Comparison of ENCODE assay signal across 16 cellular contexts in the genomic region with DNA sequence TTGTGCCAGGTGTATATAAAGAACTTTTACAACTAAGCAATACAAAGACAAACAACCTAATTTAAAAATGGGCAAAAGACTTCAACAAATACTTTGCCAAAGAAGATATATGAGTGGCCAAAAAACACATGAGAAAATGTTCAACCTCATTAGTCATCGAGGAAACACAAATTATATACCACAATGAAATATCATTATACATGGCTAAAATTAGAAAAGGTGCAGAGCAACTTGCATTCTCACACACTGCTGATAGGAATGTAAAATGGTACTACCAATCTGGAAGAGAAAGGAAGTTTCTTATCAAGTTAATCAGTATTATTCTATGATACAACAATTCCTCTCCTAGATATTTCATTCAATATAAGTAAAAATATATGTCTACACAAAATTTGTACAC.
DNase-seq lines count a peak whose midpoint lies in the region; ATAC-seq and TF ChIP-seq lines count a peak whose summit lies in the region.
"Had no signal": no experiment of that assay in that cellular context is flagged by ENCODE, and none has a peak within 500 bp of the region (broad histone marks: within the 10 kb centered on the region; RNA-seq: fewer than 3 reads in every experiment).

No MANE protein-coding gene starts in this region.

- no peak for ATAC-seq in HG03108 (IDR thresholded peaks at IDR 0.05; ENCODE audit: unreplicated experiment)
- ATAC-seq: A549 had no signal

- no peak for TF ChIP-seq CTCF in choroid plexus epithelial cell (conservative IDR thresholded peaks at IDR 0.05; ENCODE audit: low read depth, low read length)

- no peaks in the 10 kb centered on the region for H3K9me3 ChIP-seq in CD8-positive, alpha-beta memory T cell (ENCODE audit: low read length)
- no peaks in the 10 kb centered on the region for H3K9me3 ChIP-seq in effector memory CD4-positive, alpha-beta T cell (ENCODE audit: control insufficient read depth, low read length)
- H3K9me3 ChIP-seq: A549 had no signal

- H3K4me3 Mint-ChIP-seq in CD8-positive, alpha-beta memory T cell, result no peak overlapping the region
- H3K4me3 Mint-ChIP-seq: CD14-positive monocyte had no signal

- no peak overlapping the region for H3K27ac ChIP-seq in CD8-positive, alpha-beta memory T cell (ENCODE audit: low read depth, low read length)
- no peak overlapping the region for H3K27ac ChIP-seq in effector memory CD4-positive, alpha-beta T cell (ENCODE audit: insufficient read depth, low read length, poor library complexity, severe bottlenecking)
- H3K27ac ChIP-seq: A549 had no signal

- no peak overlapping the region for H3K4me3 ChIP-seq in choroid plexus epithelial cell (ENCODE audit: low read depth, low read length)
- H3K4me3 ChIP-seq in CD8-positive, alpha-beta memory T cell (ENCODE audit: low read length), result no peak overlapping the region
- H3K4me3 ChIP-seq in effector memory CD4-positive, alpha-beta T cell (ENCODE audit: insufficient read depth, low read depth, low read length, poor library complexity, severe bottlenecking), result no peak overlapping the region
- H3K4me3 ChIP-seq: A549 had no signal

- no peaks in the 10 kb centered on the region for H3K36me3 ChIP-seq in CD8-positive, alpha-beta memory T cell (ENCODE audit: insufficient read depth, low read length)
- H3K36me3 ChIP-seq in effector memory CD4-positive, alpha-beta T cell (ENCODE audit: control insufficient read depth, insufficient read depth, low read length), result no peaks in the 10 kb centered on the region

- no peaks in the 10 kb centered on the region for H3K36me3 Mint-ChIP-seq in CD8-positive, alpha-beta memory T cell
- H3K36me3 Mint-ChIP-seq: CD14-positive monocyte had no signal

- CTCF ChIA-PET in CD8-positive, alpha-beta memory T cell (lab: Charles Lee), result no interaction called here

- POLR2A ChIA-PET in CD8-positive, alpha-beta memory T cell (lab: Charles Lee), result no interaction called here

- no peaks in the 10 kb centered on the region for H3K4me1 ChIP-seq in CD8-positive, alpha-beta memory T cell (ENCODE audit: insufficient read depth, low read length)
- no peaks in the 10 kb centered on the region for H3K4me1 ChIP-seq in effector memory CD4-positive, alpha-beta T cell (ENCODE audit: control insufficient read depth, insufficient read depth, low read length, poor library complexity, severe bottlenecking)

- peak; percentile 73 for DNase-seq in EH (ENCODE audit: low read depth)
- DNase-seq in M059J (ENCODE audit: low read depth), result peak; percentile 34
- DNase-seq in choroid plexus epithelial cell (ENCODE audit: low read depth), result peak; percentile 29
- DNase-seq in lung microvascular endothelial cell (ENCODE audit: low read depth in 2 of 2), result peak; percentile 28 to 56
- DNase-seq in CD8-positive, alpha-beta memory T cell, result no peak
- no peak for DNase-seq in effector memory CD4-positive, alpha-beta T cell
- DNase-seq in GDM1 (lab: John Stamatoyannopoulos, UW), result no peak
- DNase-seq: IMR-90, Kasumi-1, NCI-H1436, NCI-H2081, NCI-H2227 treated with DMSO at 0.1 percent for 48 hours, NCI-H526 had no signal

- H3K27me3 ChIP-seq in CD8-positive, alpha-beta memory T cell (ENCODE audit: insufficient read depth, low read length, poor library complexity, severe bottlenecking), result no peaks in the 10 kb centered on the region
- no peaks in the 10 kb centered on the region for H3K27me3 ChIP-seq in effector memory CD4-positive, alpha-beta T cell (replicated peaks; ENCODE audit: control insufficient read depth, insufficient read depth, low read length, poor library complexity, severe bottlenecking)

- H3K27me3 Mint-ChIP-seq in CD8-positive, alpha-beta memory T cell, result peaks cover 6 to 42% of the 10 kb centered on the region in 2 donors

- no peaks in the 10 kb centered on the region for H3K4me1 Mint-ChIP-seq in CD8-positive, alpha-beta memory T cell
- H3K4me1 Mint-ChIP-seq: CD14-positive monocyte had no signal

- peaks cover 0 to 12% (median 5%) of the 10 kb centered on the region in 5 donors for H3K9me3 Mint-ChIP-seq in CD8-positive, alpha-beta memory T cell

- H3K27ac Mint-ChIP-seq in CD8-positive, alpha-beta memory T cell, result no peak overlapping the region
- H3K27ac Mint-ChIP-seq: CD14-positive monocyte had no signal

Comparison
In these comparisons a context has a peak if more than half of its experiments do, and no peak if none do; other contexts are left out.
1. DNase-seq: peak in EH (single experiment), M059J (single experiment), choroid plexus epithelial cell (single experiment) and lung microvascular endothelial cell (2 of 2); none in CD8-positive, alpha-beta memory T cell (0 of 5), effector memory CD4-positive, alpha-beta T cell (0 of 3) and GDM1 (single experiment).